11 cellular contexts compared by ENCODE assay signal in the genomic region with DNA sequence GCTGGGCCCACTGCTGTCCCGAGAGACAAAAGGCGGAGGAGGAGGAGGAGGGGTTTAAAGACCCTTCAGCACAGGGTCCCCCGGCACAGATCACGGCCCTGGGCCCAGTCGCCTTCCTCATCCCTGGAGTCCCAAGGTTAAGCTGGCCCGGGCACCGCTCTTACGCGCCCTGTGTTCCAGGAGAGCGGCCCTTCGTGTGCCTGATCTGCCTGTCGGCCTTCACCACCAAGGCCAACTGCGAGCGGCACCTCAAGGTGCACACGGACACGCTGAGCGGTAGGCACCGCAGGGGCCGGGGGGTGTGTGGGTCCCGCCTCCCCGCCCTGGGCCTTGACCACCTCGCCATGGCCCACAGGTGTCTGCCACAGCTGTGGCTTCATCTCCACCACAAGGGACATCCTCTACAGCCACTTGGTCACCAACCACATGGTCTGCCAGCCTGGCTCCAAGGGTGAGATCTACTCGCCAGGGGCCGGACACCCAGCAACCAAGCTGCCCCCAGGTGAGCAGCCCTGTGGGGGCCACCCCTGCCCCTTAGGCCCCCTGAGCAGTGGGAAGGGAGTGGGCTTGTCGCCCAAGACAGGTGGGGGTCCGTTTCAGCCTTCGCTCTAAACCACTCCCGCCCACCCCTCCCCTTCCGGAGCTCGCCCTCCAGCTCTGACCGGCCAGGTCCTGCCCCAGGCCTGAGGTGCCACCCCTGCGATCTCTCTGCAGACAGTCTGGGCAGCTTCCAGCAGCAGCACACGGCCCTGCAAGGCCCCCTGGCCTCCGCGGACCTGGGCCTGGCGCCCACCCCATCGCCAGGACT. TPM values are rescaled to one million over a fixed set of nuclear protein-coding genes. Genes with fewer than 3 reads are reported as not detected.
A peak's percentile ranks its signal among the peaks of the same experiment; 100 is the strongest.
DNase-seq lines count a peak whose midpoint lies in the region; TF ChIP-seq lines count a peak whose summit lies in the region.
"Had no signal": no experiment of that assay in that cellular context is flagged by ENCODE, and none has a peak within 500 bp of the region (broad histone marks: within the 10 kb centered on the region; RNA-seq: fewer than 3 reads in every experiment).

No MANE protein-coding gene starts in this region.

- H4K8ac ChIP-seq in trophoblast cell (ENCODE audit: low read depth, low read length) = peak overlapping the region; percentile 19

- intact Hi-C loops in ascending aorta (cut with DNase I) = no loop called here

- peak overlapping the region; percentile 36 for H3K4me3 ChIP-seq in AG04449 (ENCODE audit: low read depth, low read length)
- H3K4me3 ChIP-seq in hepatocyte = no peak overlapping the region
- no peak overlapping the region for H3K4me3 ChIP-seq in trophoblast cell (ENCODE audit: low read depth, low read length)
- H3K4me3 ChIP-seq in ascending aorta = peak overlapping the region in 1 of 2 donors; percentile 94

- H2BK120ac ChIP-seq in trophoblast cell (ENCODE audit: insufficient read depth, low read length, poor library complexity) = no peak overlapping the region

- peak overlapping the region; percentile 55 for H3K27ac ChIP-seq in angular gyrus (ENCODE audit: low read depth, low read length)
- H3K27ac ChIP-seq in hepatocyte = no peak overlapping the region
- no peak overlapping the region for H3K27ac ChIP-seq in trophoblast cell (ENCODE audit: low read depth, low read length)
- H3K27ac ChIP-seq in ascending aorta = no peak overlapping the region

- no peak overlapping the region for H3K9ac ChIP-seq in trophoblast cell (ENCODE audit: low read length)

- H3K23ac ChIP-seq in trophoblast cell (ENCODE audit: low read length) = no peak overlapping the region

- H4K12ac ChIP-seq in trophoblast cell (ENCODE audit: low read depth, low read length) = no peak overlapping the region

- no peak overlapping the region for H2BK5ac ChIP-seq in trophoblast cell (ENCODE audit: low read depth, low read length, poor library complexity)

- no peaks in the 10 kb centered on the region for H3K9me2 ChIP-seq in hepatocyte (replicated peaks; ENCODE audit: insufficient read depth)

- H2AFZ ChIP-seq in hepatocyte = no peak overlapping the region
- H2AFZ ChIP-seq in trophoblast cell (ENCODE audit: insufficient read depth, low read length, poor library complexity) = no peak overlapping the region

- H3K79me1 ChIP-seq in trophoblast cell (ENCODE audit: low read length) = peaks cover 8% of the 10 kb centered on the region

- peak overlapping the region; percentile 14 for H4K91ac ChIP-seq in trophoblast cell (ENCODE audit: low read depth, low read length)

- no peak for TF ChIP-seq CTCF in AG04449 (IDR thresholded peaks at IDR 0.05; ENCODE audit: insufficient read depth, low read length, missing control alignments)
- TF ChIP-seq CTCF in hepatocyte (IDR thresholded peaks at IDR 0.05; ENCODE audit: poor library complexity) = no peak
- no peak for TF ChIP-seq CTCF in ascending aorta (IDR thresholded peaks at IDR 0.05)

- H3K14ac ChIP-seq in trophoblast cell (ENCODE audit: low read length) = no peak overlapping the region

- no peaks in the 10 kb centered on the region for H3K27me3 ChIP-seq in hepatocyte
- no peaks in the 10 kb centered on the region for H3K27me3 ChIP-seq in trophoblast cell (ENCODE audit: insufficient read depth, low read length)
- no peaks in the 10 kb centered on the region for H3K27me3 ChIP-seq in ascending aorta

- H3K9me3 ChIP-seq in hepatocyte (ENCODE audit: low read depth) = no peaks in the 10 kb centered on the region
- H3K9me3 ChIP-seq in trophoblast cell (ENCODE audit: insufficient read depth, low read depth, low read length) = peaks cover 2% of the 10 kb centered on the region
- no peaks in the 10 kb centered on the region for H3K9me3 ChIP-seq in ascending aorta

- no peaks in the 10 kb centered on the region for H4K20me1 ChIP-seq in hepatocyte (ENCODE audit: insufficient read depth, poor library complexity, severe bottlenecking)

- H3K18ac ChIP-seq in trophoblast cell (ENCODE audit: low read length) = no peak overlapping the region

- DNase-seq in AG04449 (ENCODE audit: low read depth, low spot score) (no peak), hepatocyte (ENCODE audit: low spot score) (no peak), trophoblast cell (no peak), HEK293T (ENCODE audit: extremely low spot score) (no peak), ascending aorta (ENCODE audit: low spot score in 2 of 2) (no peak), T-helper 1 cell (no peak), NCI-H446 treated with DMSO at 0.1 percent for 48 hours (lab: John Stamatoyannopoulos, UW) (no peak)
- DNase-seq: DMS79 treated with DMSO at 0.1 percent for 48 hours; NCI-H226; stimulated activated CD4-positive, alpha-beta T cell treated with anti-CD3 and anti-CD28 coated beads, Interleukin-2, amount 100 ng/mL, for 48 hours had no signal

- WGBS in hepatocyte (ENCODE audit: low lambda C conversion rate, missing lambda C conversion rate) = 97% methylated on average over 31 of the region's 37 CpGs
- WGBS in trophoblast cell (ENCODE audit: extremely low coverage, insufficient coverage, insufficient read length) = no CpG with 5 or more reads among the region's 37 CpGs

- H2BK12ac ChIP-seq in trophoblast cell (ENCODE audit: low read length) = no peak overlapping the region

- POLR2A ChIA-PET in AG04449 (lab: Yijun Ruan, JAX) = no interaction called here
- POLR2A ChIA-PET in HEK293T (lab: Yijun Ruan, JAX) = no interaction called here

- CTCF ChIA-PET in AG04449 (lab: Yijun Ruan, JAX) = interaction anchor here (0.6 to 1.4 kb wide), 2 partner anchors 16 to 17 kb away, joined by 3 read pairs; no protein-coding TSS in a partner anchor
- CTCF ChIA-PET in HEK293T (lab: Yijun Ruan, JAX) = interaction anchor here (0.5 kb wide), 1 partner anchor 27 kb away, joined by 4 read pairs; no protein-coding TSS in a partner anchor

- H3K4me1 ChIP-seq in hepatocyte (ENCODE audit: insufficient read depth) (peaks cover 8% of the 10 kb centered on the region), trophoblast cell (ENCODE audit: control insufficient read depth in 1 of 2, insufficient read depth in 2 of 2, low read length in 2 of 2) (peaks cover 6 to 11% of the 10 kb centered on the region in 2 experiments), ascending aorta (peaks cover 0 to 12% of the 10 kb centered on the region in 2 donors)

- no peak overlapping the region for H3K4ac ChIP-seq in trophoblast cell (ENCODE audit: low read depth, low read length)

- H2AK5ac ChIP-seq in trophoblast cell (ENCODE audit: low read length) = no peak overlapping the region

- H3K36me3 ChIP-seq in hepatocyte (replicated peaks; ENCODE audit: insufficient read depth, low read depth) (no peaks in the 10 kb centered on the region), trophoblast cell (ENCODE audit: control insufficient read depth in 1 of 2, insufficient read depth in 2 of 2, low read length in 2 of 2) (peaks cover 15 to 16% of the 10 kb centered on the region in 2 experiments), ascending aorta (no peaks in the 10 kb centered on the region)

- peak overlapping the region; percentile 62 for H3K4me2 ChIP-seq in hepatocyte
- no peak overlapping the region for H3K4me2 ChIP-seq in trophoblast cell (ENCODE audit: low read length)

- no peaks in the 10 kb centered on the region for H3K79me2 ChIP-seq in hepatocyte
- H3K79me2 ChIP-seq in trophoblast cell (ENCODE audit: control insufficient read depth, insufficient read depth, low read length, poor library complexity) = peaks cover 4% of the 10 kb centered on the region

TF ChIP-seq in HEK293T, 16 proteins besides CTCF, POLR2A, EP300 and RAD21:
- TF ChIP-seq HDGF (IDR thresholded peaks at IDR 0.05; ENCODE audit: borderline replicate concordance) = no peak
- TF ChIP-seq SUZ12 (IDR thresholded peaks at IDR 0.05) = no peak

RNA-seq across cellular contexts. Expression of a gene that starts 37.6 kb away (rescaled TPM):
- total RNA-seq in hepatocyte (8.1 and 16.8 TPM in 2 replicates), ascending aorta (36.3 TPM)
- polyA plus RNA-seq in hepatocyte = 30.7 and 37.1 TPM in 2 replicates
- polyA plus RNA-seq in trophoblast cell (2013) = 35.5 and 35.7 TPM in 2 replicates
